ENCODE assay signal across 8 cellular contexts in the genomic region with DNA sequence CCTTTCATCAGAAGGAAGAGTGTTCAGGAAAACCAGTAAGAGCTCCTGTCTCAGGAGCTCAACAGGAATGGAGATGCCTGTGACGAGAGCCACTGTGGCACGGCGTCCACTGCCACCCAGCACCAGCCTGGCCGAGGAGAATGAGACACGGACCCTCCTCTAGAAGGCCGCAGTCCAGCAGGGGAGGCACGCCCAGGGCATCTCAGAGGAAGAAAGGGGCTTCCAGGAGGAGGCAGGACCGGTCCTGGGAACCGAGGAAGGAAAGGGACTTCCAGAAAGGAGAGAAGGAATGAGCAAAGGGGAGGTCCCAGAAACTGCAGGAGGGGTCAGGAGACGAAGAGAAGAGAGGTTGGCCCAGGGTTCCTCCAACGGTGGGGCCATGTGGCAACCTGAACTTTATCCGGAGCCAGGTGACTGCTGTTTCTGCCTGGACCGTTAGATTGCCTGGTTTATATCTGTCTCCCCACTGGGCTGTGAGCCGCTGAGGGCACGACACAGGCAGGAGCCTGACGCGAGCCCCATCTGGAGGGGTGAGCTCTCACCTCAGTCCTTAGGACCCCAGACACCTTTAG. TPM values are rescaled to one million over a fixed set of nuclear protein-coding genes. Genes with fewer than 3 reads are reported as not detected.
DNase-seq lines count a peak whose midpoint lies in the region; ATAC-seq, FAIRE-seq and TF ChIP-seq lines count a peak whose summit lies in the region.

No MANE protein-coding gene starts in this region.

- DNase-seq in NCI-H82 (lab: John Stamatoyannopoulos, UW) = peak; percentile 44
- no peak for DNase-seq in NCI-H82 treated with DMSO at 0.1 percent for 48 hours (lab: John Stamatoyannopoulos, UW; ENCODE audit: unreplicated experiment)
- DNase-seq in activated effector memory CD4-positive, alpha-beta T cell treated with anti-CD3 and anti-CD28 coated beads, Interleukin-2, amount 50 U/mL, for 16 hours = peak; percentile 64
- no peak for DNase-seq in kidney
- DNase-seq in vagina (ENCODE audit: extremely low spot score in 2 of 2) = no peak
- no peak for DNase-seq in GM10266 (ENCODE audit: extremely low spot score)
- no peak for DNase-seq in effector CD8-positive, alpha-beta T cell (lab: John Stamatoyannopoulos, UW)

- peak overlapping the region; percentile 40 to 76 for H3K4me3 ChIP-seq in kidney (ENCODE audit: low read length in 2 of 2)
- peak overlapping the region; percentile 40 to 54 for H3K4me3 ChIP-seq in vagina

- H3K9me3 ChIP-seq in kidney (ENCODE audit: control insufficient read depth in 1 of 2, low read length in 2 of 2) (no peaks in the 10 kb centered on the region), vagina (no peaks in the 10 kb centered on the region)

- ATAC-seq in HG03135 (IDR thresholded peaks at IDR 0.05; ENCODE audit: unreplicated experiment) = peak; percentile 30

- H3K27ac ChIP-seq in kidney (ENCODE audit: low read depth in 2 of 2, low read length in 2 of 2) = no peak overlapping the region
- H3K27ac ChIP-seq in vagina = peak overlapping the region; percentile 81

- H3K27me3 ChIP-seq in vagina = no peaks in the 10 kb centered on the region

- H3K4me1 ChIP-seq in kidney (ENCODE audit: control insufficient read depth in 1 of 2, insufficient read depth in 1 of 2, low read depth in 1 of 2, low read length in 2 of 2) (peaks cover 0 to 3% of the 10 kb centered on the region in 2 donors), vagina (peaks cover 14% of the 10 kb centered on the region)

- TF ChIP-seq CTCF in kidney (IDR thresholded peaks at IDR 0.05; ENCODE audit: borderline replicate concordance, extremely low read depth, insufficient read depth) (no peak), vagina (IDR thresholded peaks at IDR 0.05) (no peak), GM10266 (IDR thresholded peaks at IDR 0.05; ENCODE audit: control insufficient read depth, insufficient read depth, low read depth, missing control alignments) (no peak)

- no peak for TF ChIP-seq POLR2A in vagina (IDR thresholded peaks at IDR 0.05)

- H3K36me3 ChIP-seq in kidney (ENCODE audit: control insufficient read depth in 1 of 2, insufficient read depth in 2 of 2, low read length in 2 of 2) (no peaks in the 10 kb centered on the region), vagina (no peaks in the 10 kb centered on the region)

- intact Hi-C loops in kidney (cut with DNase I) = loop anchor here (10.0 kb wide), 1 partner anchor 500 kb away; no protein-coding TSS in a partner anchor
- intact Hi-C loops in vagina (cut with DNase I) = loop anchor here (10.0 kb wide), 1 partner anchor 490 kb away; no protein-coding TSS in a partner anchor

- peak overlapping the region in 1 of 2 donors; percentile 72 for H3K9ac ChIP-seq in kidney (ENCODE audit: low read length in 2 of 2)

- FAIRE-seq in kidney (lab: Jason Lieb, UNC) = no peak

RNA-seq across cellular contexts. Expression of gene BFSP1, which starts 26.8 kb away (rescaled TPM):
- total RNA-seq in kidney (1.3 TPM), vagina (0.49 TPM)
- 2.1 TPM for polyA plus RNA-seq in kidney (ENCODE audit: insufficient read depth, low read depth, low replicate concordance)

Comparison
In these comparisons a context has a peak if more than half of its experiments do, and no peak if none do; other contexts are left out.
1. DNase-seq: peak in NCI-H82 (single experiment) and activated effector memory CD4-positive, alpha-beta T cell treated with anti-CD3 and anti-CD28 coated beads, Interleukin-2, amount 50 U/mL, for 16 hours (single experiment); none in NCI-H82 treated with DMSO at 0.1 percent for 48 hours (single experiment), kidney (single experiment), vagina (0 of 2), GM10266 (single experiment) and effector CD8-positive, alpha-beta T cell (single experiment).